8 cellular contexts compared by ENCODE assay signal in the genomic region with DNA sequence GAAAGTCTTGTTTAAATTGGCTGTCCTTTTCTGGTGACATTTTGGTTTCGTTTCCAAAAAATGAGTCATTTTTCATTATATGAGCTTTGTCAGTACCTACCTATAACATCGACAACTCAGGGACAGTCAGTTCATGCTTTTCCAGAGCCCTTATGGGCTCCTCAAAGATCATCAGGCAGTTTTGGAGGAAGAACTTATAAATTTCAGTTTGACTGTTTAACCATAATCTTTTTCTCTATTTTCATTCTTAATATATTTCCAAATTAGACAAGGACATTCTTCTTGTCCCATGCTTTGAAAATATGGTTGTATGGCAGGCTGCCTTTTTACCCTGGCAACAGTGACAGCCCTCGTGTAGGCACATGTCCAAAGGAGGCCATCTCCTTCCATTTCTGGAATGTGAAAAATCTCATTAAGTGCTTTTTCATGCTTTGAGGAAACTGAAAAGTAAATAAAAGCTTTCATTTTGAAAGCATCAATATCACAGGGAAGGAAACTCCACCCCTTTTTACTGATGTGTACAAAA. TPM values are rescaled to one million over a fixed set of nuclear protein-coding genes. Genes with fewer than 3 reads are reported as not detected.
A peak's percentile ranks its signal among the peaks of the same experiment; 100 is the strongest.
DNase-seq lines count a peak whose midpoint lies in the region; ATAC-seq and TF ChIP-seq lines count a peak whose summit lies in the region.

No MANE protein-coding gene starts in this region.

- H3K36me3 Mint-ChIP-seq in activated naive CD4-positive, alpha-beta T cell treated with anti-CD3 and anti-CD28 coated beads, Interleukin-2, amount 50 U/mL, for 72 hours, result peaks cover 0 to 19% of the 10 kb centered on the region in 2 donors

- no peak overlapping the region for H3K4me3 ChIP-seq in AG09309 (ENCODE audit: control insufficient read depth, low read depth, low read length)

- DNase-seq in AG09309 (ENCODE audit: low read depth) (peak; percentile 44), left kidney (ENCODE audit: low read depth, low spot score) (peak; percentile 44), NCI-H1436 treated with DMSO at 0.1 percent for 48 hours (lab: John Stamatoyannopoulos, UW) (no peak), ecto neural progenitor cell (ENCODE audit: low spot score) (no peak), germinal center (ENCODE audit: low spot score) (no peak)
- peak in 1 of 2 donors; percentile 28 for DNase-seq in activated naive CD4-positive, alpha-beta T cell treated with anti-CD3 and anti-CD28 coated beads, Interleukin-2, amount 50 U/mL, for 72 hours (ENCODE audit: low spot score in 2 of 2)

- ATAC-seq in GM18519 (IDR thresholded peaks at IDR 0.05; ENCODE audit: low FRiP score, unreplicated experiment) (peak; percentile 50), HG03439 (IDR thresholded peaks at IDR 0.05; ENCODE audit: unreplicated experiment) (peak; percentile 50)
- ATAC-seq in activated naive CD4-positive, alpha-beta T cell treated with anti-CD3 and anti-CD28 coated beads, Interleukin-2, amount 50 U/mL, for 72 hours, result peak; percentile 74 to 82

- H3K9me3 Mint-ChIP-seq in activated naive CD4-positive, alpha-beta T cell treated with anti-CD3 and anti-CD28 coated beads, Interleukin-2, amount 50 U/mL, for 72 hours, result peaks cover 0 to 8% of the 10 kb centered on the region in 2 donors

- no peak for TF ChIP-seq CTCF in AG09309 (IDR thresholded peaks at IDR 0.05; ENCODE audit: control insufficient read depth, insufficient read depth, low read depth, low read length, missing control alignments)

- H3K27ac Mint-ChIP-seq in activated naive CD4-positive, alpha-beta T cell treated with anti-CD3 and anti-CD28 coated beads, Interleukin-2, amount 50 U/mL, for 72 hours, result peak overlapping the region; percentile 87 to 93

RNA-seq across cellular contexts. Expression of gene PROC, which starts 7.3 kb away (rescaled TPM):
- total RNA-seq in activated naive CD4-positive, alpha-beta T cell treated with anti-CD3 and anti-CD28 coated beads, Interleukin-2, amount 50 U/mL, for 72 hours, result not detected

RNA-seq across cellular contexts. Expression of gene MAP3K2, which starts 23.2 kb away (rescaled TPM):
- total RNA-seq in activated naive CD4-positive, alpha-beta T cell treated with anti-CD3 and anti-CD28 coated beads, Interleukin-2, amount 50 U/mL, for 72 hours, result 10 to 100 TPM; 39.5 to 45.7 TPM

Comparison
In these comparisons a context has a peak if more than half of its experiments do, and no peak if none do; other contexts are left out.
1. DNase-seq: peak in AG09309 (single experiment) and left kidney (single experiment); none in NCI-H1436 treated with DMSO at 0.1 percent for 48 hours (single experiment), ecto neural progenitor cell (single experiment) and germinal center (single experiment).
2. Peak in every context shown above with its lines, with median percentiles within 50 percentile points of each other: ATAC-seq.